In genomic region chr3:50612973-50613851, GRCh38 we compare ENCODE assay signal across 9 cellular contexts. TPM values are rescaled to one million over a fixed set of nuclear protein-coding genes. Genes with fewer than 3 reads are reported as not detected.
DNase-seq lines count a peak whose midpoint lies in the region; ATAC-seq and TF ChIP-seq lines count a peak whose summit lies in the region.
"Had no signal": no experiment of that assay in that cellular context is flagged by ENCODE, and none has a peak within 500 bp of the region (broad histone marks: within the 10 kb centered on the region; RNA-seq: fewer than 3 reads in every experiment).

No MANE protein-coding gene starts in this region.

- TF ChIP-seq EP300 in upper lobe of left lung (IDR thresholded peaks at IDR 0.05) (no peak), sigmoid colon (IDR thresholded peaks at IDR 0.05) (no peak)

- H3K4me3 Mint-ChIP-seq in activated naive CD8-positive, alpha-beta T cell treated with anti-CD3 and anti-CD28 coated beads for 36 hours, result peak overlapping the region; percentile 92

- no peak for TF ChIP-seq POLR2A in upper lobe of left lung (IDR thresholded peaks at IDR 0.05)
- no peak for TF ChIP-seq POLR2A in sigmoid colon (IDR thresholded peaks at IDR 0.05)

- peak overlapping the region; percentile 98 for H3K27ac Mint-ChIP-seq in activated naive CD8-positive, alpha-beta T cell treated with anti-CD3 and anti-CD28 coated beads for 36 hours

- H3K27ac ChIP-seq in heart right ventricle (peak overlapping the region in 9 of 10 donors; percentile 75 to 99 (median 97)), right atrium auricular region (peak overlapping the region in 1 of 2 donors; percentile 83), muscle layer of colon (ENCODE audit: low read depth, low read length) (no peak overlapping the region), upper lobe of left lung (peak overlapping the region; percentile 84 to 96 (median 91)), sigmoid colon (peak overlapping the region in 2 of 4 donors; percentile 78 to 87)

- H3K9me3 ChIP-seq in heart right ventricle (no peaks in the 10 kb centered on the region), right atrium auricular region (no peaks in the 10 kb centered on the region), muscle layer of colon (ENCODE audit: low read length) (no peaks in the 10 kb centered on the region), upper lobe of left lung (no peaks in the 10 kb centered on the region), sigmoid colon (no peaks in the 10 kb centered on the region)
- H3K9me3 ChIP-seq: neutrophil had no signal

- peaks cover 73% of the 10 kb centered on the region for H3K36me3 Mint-ChIP-seq in activated naive CD8-positive, alpha-beta T cell treated with anti-CD3 and anti-CD28 coated beads for 36 hours

- H3K36me3 ChIP-seq in heart right ventricle, result peaks cover 0 to 23% (median 0%) of the 10 kb centered on the region in 9 donors
- H3K36me3 ChIP-seq in right atrium auricular region, result no peaks in the 10 kb centered on the region
- no peaks in the 10 kb centered on the region for H3K36me3 ChIP-seq in muscle layer of colon (ENCODE audit: insufficient read depth, low read length)
- peaks cover 0 to 12% (median under 1%) of the 10 kb centered on the region in 4 donors for H3K36me3 ChIP-seq in upper lobe of left lung
- peaks cover 0 to 3% (median 0%) of the 10 kb centered on the region in 4 donors for H3K36me3 ChIP-seq in sigmoid colon

- ATAC-seq in heart right ventricle, result no peak
- ATAC-seq in upper lobe of left lung (ENCODE audit: low FRiP score in 2 of 2), result no peak
- ATAC-seq in HG02642 (IDR thresholded peaks at IDR 0.05; ENCODE audit: poor library complexity, unreplicated experiment), result no peak

- H3K4me1 ChIP-seq in heart right ventricle, result peaks cover 11 to 78% (median 63%) of the 10 kb centered on the region in 9 donors
- peaks cover 0 to 54% of the 10 kb centered on the region in 2 donors for H3K4me1 ChIP-seq in right atrium auricular region
- H3K4me1 ChIP-seq in muscle layer of colon (ENCODE audit: insufficient read depth, low read length), result peaks cover 53% of the 10 kb centered on the region
- H3K4me1 ChIP-seq in upper lobe of left lung, result peaks cover 37 to 71% (median 67%) of the 10 kb centered on the region in 4 donors
- H3K4me1 ChIP-seq in sigmoid colon, result peaks cover 0 to 67% (median 43%) of the 10 kb centered on the region in 4 donors

- TF ChIP-seq CTCF in heart right ventricle (IDR thresholded peaks at IDR 0.05), result no peak
- no peak for TF ChIP-seq CTCF in right atrium auricular region (IDR thresholded peaks at IDR 0.05)
- no peak for TF ChIP-seq CTCF in upper lobe of left lung (IDR thresholded peaks at IDR 0.05)
- no peak for TF ChIP-seq CTCF in sigmoid colon (IDR thresholded peaks at IDR 0.05)

- peak overlapping the region; percentile 6 for H3K9ac ChIP-seq in muscle layer of colon (ENCODE audit: low read length)

- H3K27me3 ChIP-seq in heart right ventricle (no peaks in the 10 kb centered on the region), right atrium auricular region (no peaks in the 10 kb centered on the region), muscle layer of colon (ENCODE audit: control insufficient read depth in 1 of 2, insufficient read depth in 2 of 2, low read length in 2 of 2) (no peaks in the 10 kb centered on the region), upper lobe of left lung (no peaks in the 10 kb centered on the region), sigmoid colon (no peaks in the 10 kb centered on the region)
- H3K27me3 ChIP-seq: neutrophil had no signal

- H3K27me3 Mint-ChIP-seq in activated naive CD8-positive, alpha-beta T cell treated with anti-CD3 and anti-CD28 coated beads for 36 hours, result peaks cover 9% of the 10 kb centered on the region

- peaks cover 48% of the 10 kb centered on the region for H3K4me1 Mint-ChIP-seq in activated naive CD8-positive, alpha-beta T cell treated with anti-CD3 and anti-CD28 coated beads for 36 hours

- H3K4me3 ChIP-seq in heart right ventricle (peak overlapping the region in 8 of 10 donors; percentile 70 to 93 (median 84)), right atrium auricular region (peak overlapping the region in 1 of 2 donors; percentile 66), muscle layer of colon (ENCODE audit: low read depth in 1 of 2, low read length in 2 of 2) (peak overlapping the region in 1 of 2 donors; percentile 77), upper lobe of left lung (peak overlapping the region in 3 of 4 donors; percentile 70 to 81 (median 80)), sigmoid colon (peak overlapping the region in 1 of 4 donors; percentile 73)

- 63 to 66% methylated on average over 6 of the region's 6 CpGs for WGBS in heart right ventricle, 2 donors
- 70 to 71% methylated on average over 6 of the region's 6 CpGs for WGBS in upper lobe of left lung, 2 donors
- WGBS in sigmoid colon, 2 donors, result 67% methylated on average over 6 of the region's 6 CpGs

- intact Hi-C loops in heart right ventricle (cut with DNase I) (loop anchor here in 4 of 10 donors (1.0 to 10.0 kb wide), 6 partner anchors 41 to 492 kb away; partner anchors contain the start of genes CYB561D2 (in 1 of the 4), NPRL2 (in 1 of the 4), TMEM115 (in 1 of the 4) and ZMYND10 (in 1 of the 4)), sigmoid colon (cut with DNase I) (loop anchor here (5.0 to 10.0 kb wide), 2 partner anchors 266 to 272 kb away; partner anchors contain the start of gene ZMYND10)

- DNase-seq in heart right ventricle (no peak), right atrium auricular region (ENCODE audit: low spot score) (no peak), upper lobe of left lung (no peak), NCI-H1092 (lab: John Stamatoyannopoulos, UW) (no peak), sigmoid colon (no peak)
- no peak for DNase-seq in activated naive CD8-positive, alpha-beta T cell treated with anti-CD3 and anti-CD28 coated beads for 36 hours

- no peaks in the 10 kb centered on the region for H3K9me3 Mint-ChIP-seq in activated naive CD8-positive, alpha-beta T cell treated with anti-CD3 and anti-CD28 coated beads for 36 hours

RNA-seq across cellular contexts. Expression of gene CISH, which starts 1.6 kb away (rescaled TPM):
- total RNA-seq in heart right ventricle, result 100 to 1,000 TPM in 1 of 10 donors, 10 to 100 TPM in 6, 1 to 10 TPM in 3; 5.4 to 131 (median 24.0) TPM
- polyA plus RNA-seq in heart right ventricle, result 10 to 100 TPM in 1 of 2 donors, 1 to 10 TPM in 1; 8.9 to 21.1 TPM
- total RNA-seq in right atrium auricular region, result 1 to 10 TPM; 4.7 to 9.9 TPM
- total RNA-seq in activated naive CD8-positive, alpha-beta T cell treated with anti-CD3 and anti-CD28 coated beads for 36 hours, result 100 to 1,000 TPM; 192 to 193 TPM
- total RNA-seq in upper lobe of left lung, result 10 to 100 TPM; 35.8 to 66.9 (median 43.1) TPM
- total RNA-seq in sigmoid colon, result 10 to 100 TPM in 1 of 4 donors, 1 to 10 TPM in 3; 2.1 to 17.0 (median 5.3) TPM
- 10 to 100 TPM in 2 of 3 donors, 1 to 10 TPM in 1; 8.1 to 13.2 (median 11.8) TPM for polyA plus RNA-seq in sigmoid colon

RNA-seq across cellular contexts. Expression of gene MAPKAPK3, which starts 3.7 kb away (rescaled TPM):
- total RNA-seq in heart right ventricle (100 to 1,000 TPM; 278 to 496 (median 334) TPM), right atrium auricular region (100 to 1,000 TPM; 148 to 187 TPM), upper lobe of left lung (100 to 1,000 TPM in 1 of 6 donors, 10 to 100 TPM in 5; 30.2 to 102 (median 70.1) TPM), sigmoid colon (10 to 100 TPM; 15.2 to 22.2 (median 19.1) TPM)
- polyA plus RNA-seq in heart right ventricle (100 to 1,000 TPM; 134 to 225 TPM), sigmoid colon (10 to 100 TPM; 19.8 to 32.8 (median 30.3) TPM)
- 100 to 1,000 TPM; 166 to 171 TPM for total RNA-seq in activated naive CD8-positive, alpha-beta T cell treated with anti-CD3 and anti-CD28 coated beads for 36 hours

RNA-seq across cellular contexts. Expression of gene HEMK1, which starts 43.9 kb away (rescaled TPM):
- 10 to 100 TPM; 10.6 to 19.0 (median 14.8) TPM for total RNA-seq in heart right ventricle
- 10 to 100 TPM; 13.5 to 17.7 TPM for polyA plus RNA-seq in heart right ventricle
- total RNA-seq in right atrium auricular region, result 1 to 10 TPM; 7.2 to 9.6 TPM
- 10 to 100 TPM; 59.8 to 64.7 TPM for total RNA-seq in activated naive CD8-positive, alpha-beta T cell treated with anti-CD3 and anti-CD28 coated beads for 36 hours
- total RNA-seq in upper lobe of left lung, result 10 to 100 TPM in 3 of 6 donors, 1 to 10 TPM in 3; 5.0 to 25.3 (median 9.6) TPM
- total RNA-seq in sigmoid colon, result 10 to 100 TPM in 1 of 4 donors, 1 to 10 TPM in 3; 5.0 to 13.3 (median 7.2) TPM
- 10 to 100 TPM in 2 of 3 donors, 1 to 10 TPM in 1; 9.6 to 17.7 (median 12.3) TPM for polyA plus RNA-seq in sigmoid colon

RNA-seq across cellular contexts. Expression of gene C3orf18, which starts 45.7 kb away (rescaled TPM):
- total RNA-seq in heart right ventricle (10 to 100 TPM; 31.6 to 49.9 (median 43.4) TPM), right atrium auricular region (10 to 100 TPM; 25.6 to 34.8 TPM), upper lobe of left lung (1 to 10 TPM; 4.7 to 7.5 (median 5.7) TPM), sigmoid colon (10 to 100 TPM; 13.3 to 28.0 (median 16.0) TPM)
- polyA plus RNA-seq in heart right ventricle (10 to 100 TPM; 19.9 to 28.7 TPM), sigmoid colon (1 to 10 TPM; 1.8 to 4.0 (median 2.3) TPM)
- total RNA-seq in activated naive CD8-positive, alpha-beta T cell treated with anti-CD3 and anti-CD28 coated beads for 36 hours, result 10 to 100 TPM; 15.9 to 17.1 TPM
